ENCODE assay signal across 18 cellular contexts in the genomic region with DNA sequence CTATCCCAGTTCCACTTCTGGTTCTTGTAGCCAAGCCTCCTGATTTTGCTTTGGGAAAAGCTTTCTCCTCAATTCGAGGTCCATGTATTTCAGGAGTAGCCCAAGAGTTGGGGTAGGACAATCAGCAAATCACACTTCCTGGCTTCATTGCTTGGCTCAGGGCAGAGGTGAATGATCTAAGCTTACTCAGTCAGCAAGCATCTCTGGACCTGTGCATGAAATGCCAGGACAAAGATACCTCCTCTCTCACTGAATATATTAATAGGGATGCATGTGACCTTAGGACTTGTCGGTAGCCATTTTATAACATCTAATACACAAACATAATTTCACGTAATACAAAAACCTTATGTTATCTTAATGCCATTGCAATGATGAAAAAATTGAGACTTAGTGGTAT.
DNase-seq lines count a peak whose midpoint lies in the region; ATAC-seq, FAIRE-seq and TF ChIP-seq lines count a peak whose summit lies in the region.
"Had no signal": no experiment of that assay in that cellular context is flagged by ENCODE, and none has a peak within 500 bp of the region (broad histone marks: within the 10 kb centered on the region; RNA-seq: fewer than 3 reads in every experiment).

No MANE protein-coding gene starts in this region.

- H3K27me3 Mint-ChIP-seq in activated CD8-positive, alpha-beta T cell treated with anti-CD3 and anti-CD28 coated beads, Interleukin-2, amount 10 ng/mL, durations not matched to agents 7 days and 5 days (ENCODE audit: low read depth): no peaks in the 10 kb centered on the region

- CTCF ChIA-PET in activated CD8-positive, alpha-beta T cell treated with anti-CD3 and anti-CD28 coated beads, Interleukin-2, amount 10 ng/mL, durations not matched to agents 7 days and 5 days (lab: Charles Lee): interaction anchor here (0.7 kb wide), 1 partner anchor 47 kb away, joined by 3 read pairs; no protein-coding TSS in a partner anchor

- no peak overlapping the region for H3K27ac Mint-ChIP-seq in activated CD8-positive, alpha-beta T cell treated with anti-CD3 and anti-CD28 coated beads, Interleukin-2, amount 10 ng/mL, durations not matched to agents 7 days and 5 days
- H3K27ac Mint-ChIP-seq: CD4-positive, alpha-beta memory T cell; CD4-positive, CD25-positive, alpha-beta regulatory T cell; CD8-positive, alpha-beta memory T cell had no signal

- H3K4me3 Mint-ChIP-seq in activated CD8-positive, alpha-beta T cell treated with anti-CD3 and anti-CD28 coated beads, Interleukin-2, amount 10 ng/mL, durations not matched to agents 7 days and 5 days: no peak overlapping the region
- H3K4me3 Mint-ChIP-seq: CD14-positive monocyte; CD4-positive, alpha-beta memory T cell; CD4-positive, CD25-positive, alpha-beta regulatory T cell; CD8-positive, alpha-beta memory T cell had no signal

- POLR2A ChIA-PET in activated CD8-positive, alpha-beta T cell treated with anti-CD3 and anti-CD28 coated beads, Interleukin-2, amount 10 ng/mL, durations not matched to agents 7 days and 5 days (lab: Charles Lee): no interaction called here

- DNase-seq in D721Med (ENCODE audit: insufficient read length, low spot score) (no peak), kidney tubule cell (ENCODE audit: low spot score) (peak; percentile 73)
- no peak for DNase-seq in activated CD8-positive, alpha-beta T cell treated with anti-CD3 and anti-CD28 coated beads, Interleukin-2, amount 10 ng/mL, durations not matched to agents 7 days and 5 days
- DNase-seq in activated effector memory CD4-positive, alpha-beta T cell treated with anti-CD3 and anti-CD28 coated beads, Interleukin-2, amount 50 U/mL, for 16 hours: no peak
- no peak for DNase-seq in activated CD4-positive, alpha-beta T cell treated with anti-CD3 and anti-CD28 coated beads, Interleukin-2, amount 50 U/mL, for 1 hour
- DNase-seq: 8988T; BE2C; C1 segment of cervical spinal cord; CD4-positive, alpha-beta memory T cell; CD4-positive, CD25-positive, alpha-beta regulatory T cell; CD8-positive, alpha-beta memory T cell; COR-L47; DMS79 treated with DMSO at 0.1 percent for 48 hours; GF-D8 had no signal

- ATAC-seq in activated CD8-positive, alpha-beta T cell treated with anti-CD3 and anti-CD28 coated beads, Interleukin-2, amount 10 ng/mL, durations not matched to agents 7 days and 5 days: no peak

- H3K36me3 Mint-ChIP-seq in activated CD8-positive, alpha-beta T cell treated with anti-CD3 and anti-CD28 coated beads, Interleukin-2, amount 10 ng/mL, durations not matched to agents 7 days and 5 days (ENCODE audit: low read depth): no peaks in the 10 kb centered on the region
- H3K36me3 Mint-ChIP-seq: CD14-positive monocyte; CD4-positive, alpha-beta memory T cell; CD4-positive, CD25-positive, alpha-beta regulatory T cell; CD8-positive, alpha-beta memory T cell had no signal

- no peaks in the 10 kb centered on the region for H3K4me1 Mint-ChIP-seq in activated CD8-positive, alpha-beta T cell treated with anti-CD3 and anti-CD28 coated beads, Interleukin-2, amount 10 ng/mL, durations not matched to agents 7 days and 5 days (ENCODE audit: low read depth)
- H3K4me1 Mint-ChIP-seq: CD14-positive monocyte; CD4-positive, alpha-beta memory T cell; CD4-positive, CD25-positive, alpha-beta regulatory T cell; CD8-positive, alpha-beta memory T cell had no signal

- no peaks in the 10 kb centered on the region for H3K9me3 Mint-ChIP-seq in activated CD8-positive, alpha-beta T cell treated with anti-CD3 and anti-CD28 coated beads, Interleukin-2, amount 10 ng/mL, durations not matched to agents 7 days and 5 days (ENCODE audit: insufficient read depth)

- peak; percentile 51 for FAIRE-seq in D721Med (lab: Jason Lieb, UNC)
- FAIRE-seq: G401.6, GM12891, GM19239 had no signal

- no peak for TF ChIP-seq CTCF in D721Med (IDR thresholded peaks at IDR 0.05; ENCODE audit: insufficient read depth, missing control alignments)
